In the genomic region with DNA sequence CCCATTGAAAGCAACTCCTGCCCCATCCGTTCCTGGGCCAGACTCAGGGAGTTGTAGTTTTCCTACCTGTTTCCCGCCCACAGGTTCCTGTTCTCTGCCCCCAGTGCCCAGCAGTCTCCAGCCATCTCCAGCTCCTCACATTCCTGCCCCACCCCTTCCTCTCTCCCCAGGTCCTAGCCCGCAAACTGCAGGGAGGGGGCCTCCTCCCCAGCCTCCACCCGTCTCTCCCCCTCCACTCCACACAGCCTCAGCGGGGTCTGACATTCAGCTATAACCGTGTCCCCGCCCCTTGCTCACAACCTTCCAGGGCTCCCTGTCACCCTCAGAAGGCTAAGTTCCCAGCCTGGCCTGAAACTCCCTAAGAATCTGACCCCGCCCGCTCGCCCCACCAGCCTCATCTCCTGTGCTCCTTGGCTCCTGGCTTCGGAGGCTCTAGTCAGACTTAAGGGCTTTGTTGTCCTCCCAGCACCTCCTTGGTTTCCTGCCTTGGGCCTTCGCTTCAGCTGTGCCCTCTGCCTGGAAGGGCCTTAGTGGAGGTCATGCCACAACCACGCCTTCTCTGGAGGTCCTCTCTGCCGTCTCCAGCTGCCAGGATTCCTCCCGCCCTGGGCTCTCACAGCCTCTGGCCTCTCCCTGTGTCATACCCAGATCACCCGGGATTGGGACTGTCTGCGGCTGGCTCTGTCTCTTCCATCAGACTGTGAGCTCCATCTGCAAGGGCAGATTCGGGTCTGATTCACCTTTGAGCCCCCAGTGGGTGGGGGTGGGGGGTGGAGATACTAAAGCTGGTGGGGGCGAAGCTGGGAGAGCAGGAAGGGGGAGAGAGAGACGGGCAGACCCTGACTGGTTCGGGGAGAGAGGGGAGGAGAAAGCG, we compare ENCODE assay signal across 7 cellular contexts. TPM values are rescaled to one million over a fixed set of nuclear protein-coding genes. Genes with fewer than 3 reads are reported as not detected.
DNase-seq lines count a peak whose midpoint lies in the region; ATAC-seq, FAIRE-seq and TF ChIP-seq lines count a peak whose summit lies in the region.

No MANE protein-coding gene starts in this region.

- H3K36me3 ChIP-seq in stomach = peaks cover 0 to 3% (median 2%) of the 10 kb centered on the region in 4 donors

- intact Hi-C loops in stomach (cut with DNase I; ENCODE audit: low total_unique reads) = no loop called here

- H3K4me3 ChIP-seq in coronary artery = peak overlapping the region; percentile 95
- H3K4me3 ChIP-seq in stomach = peak overlapping the region; percentile 89 to 98 (median 93)

- TF ChIP-seq POLR2A in H54 (IDR thresholded peaks at IDR 0.05; ENCODE audit: low read depth, low read length) (0 out of 2 replicates have a peak, but pooled peaks have one; percentile 36), stomach (IDR thresholded peaks at IDR 0.05) (no peak)

- TF ChIP-seq CTCF in coronary artery (IDR thresholded peaks at IDR 0.05) (no peak), stomach (IDR thresholded peaks at IDR 0.05) (no peak)

- ATAC-seq in left lobe of liver = peak; percentile 21

- 9 to 13% (median 12%) methylated on average over 22 of the region's 22 CpGs for WGBS in stomach, 5 donors

- FAIRE-seq in H54 (lab: Jason Lieb, UNC) = no peak
- FAIRE-seq in RCC 7860 (lab: Jason Lieb, UNC) = peak; percentile 10

- H3K27me3 ChIP-seq in stomach = peaks cover 0 to 26% (median 0%) of the 10 kb centered on the region in 3 donors

- peak overlapping the region; percentile 99 for H3K27ac ChIP-seq in coronary artery
- peak overlapping the region; percentile 90 to 99 (median 98) for H3K27ac ChIP-seq in stomach

- TF ChIP-seq EP300 in stomach (IDR thresholded peaks at IDR 0.05) = no peak

- no peaks in the 10 kb centered on the region for H3K9me3 ChIP-seq in stomach

- DNase-seq in H54 (ENCODE audit: insufficient read length, low spot score) = no peak
- peak; percentile 76 for DNase-seq in RCC 7860 (ENCODE audit: low spot score)
- peak; percentile 89 for DNase-seq in coronary artery (ENCODE audit: low spot score)
- no peak for DNase-seq in left lobe of liver (ENCODE audit: low spot score)
- peak; percentile 32 for DNase-seq in stomach
- no peak for DNase-seq in stimulated activated CD4-positive, alpha-beta T cell treated with anti-CD3 and anti-CD28 coated beads, Interleukin-1b, Interleukin-23, amount 100 ng/mL, for 48 hours
- DNase-seq in stimulated activated CD4-positive, alpha-beta T cell treated with anti-CD3 and anti-CD28 coated beads, Interleukin-2, amount 100 ng/mL, for 24 hours = no peak

- H3K4me1 ChIP-seq in stomach = peaks cover 35 to 55% (median 37%) of the 10 kb centered on the region in 4 donors

RNA-seq across cellular contexts. Expression of a gene that starts 5.1 kb away (rescaled TPM):
- 4.3 TPM for total RNA-seq in left lobe of liver
- 100 to 1,000 TPM in 1 of 5 donors, 1 to 10 TPM in 4; 1.2 to 151 (median 3.9) TPM for total RNA-seq in stomach
- polyA plus RNA-seq in stomach = 10 to 100 TPM; 11.2 to 26.7 (median 19.8) TPM

RNA-seq across cellular contexts. Expression of a gene that starts 35.8 kb away (rescaled TPM):
- total RNA-seq in left lobe of liver (not detected), stomach (1 to 10 TPM in 1 of 5 donors, not detected in 4; 7.2 TPM)
- polyA plus RNA-seq in stomach = under 1 TPM in 2 of 3 donors, not detected in 1; 0.05 to 0.25 TPM

RNA-seq across cellular contexts. Expression of a gene that starts 41.4 kb away (rescaled TPM):
- total RNA-seq in left lobe of liver = 2.6 TPM
- 1 to 10 TPM in 3 of 5 donors, not detected in 2; 2.0 to 5.4 (median 2.8) TPM for total RNA-seq in stomach
- polyA plus RNA-seq in stomach = 1 to 10 TPM in 1 of 3 donors, under 1 TPM in 1, not detected in 1; 0.55 to 1.8 TPM

RNA-seq across cellular contexts. Expression of a gene that starts 57.8 kb away (rescaled TPM):
- total RNA-seq in left lobe of liver (not detected), stomach (1 to 10 TPM in 1 of 5 donors, under 1 TPM in 1, not detected in 3; 0.58 to 1.8 TPM)
- 1 to 10 TPM in 1 of 3 donors, not detected in 2; 1.2 TPM for polyA plus RNA-seq in stomach

Comparison
In these comparisons a context has a peak if more than half of its experiments do, and no peak if none do; other contexts are left out.
1. DNase-seq: peak in RCC 7860 (single experiment), coronary artery (single experiment) and stomach (single experiment); none in H54 (single experiment), left lobe of liver (single experiment), stimulated activated CD4-positive, alpha-beta T cell treated with anti-CD3 and anti-CD28 coated beads, Interleukin-1b, Interleukin-23, amount 100 ng/mL, for 48 hours (single experiment) and stimulated activated CD4-positive, alpha-beta T cell treated with anti-CD3 and anti-CD28 coated beads, Interleukin-2, amount 100 ng/mL, for 24 hours (0 of 2).